1 cellular context compared by ENCODE assay signal in the genomic region with DNA sequence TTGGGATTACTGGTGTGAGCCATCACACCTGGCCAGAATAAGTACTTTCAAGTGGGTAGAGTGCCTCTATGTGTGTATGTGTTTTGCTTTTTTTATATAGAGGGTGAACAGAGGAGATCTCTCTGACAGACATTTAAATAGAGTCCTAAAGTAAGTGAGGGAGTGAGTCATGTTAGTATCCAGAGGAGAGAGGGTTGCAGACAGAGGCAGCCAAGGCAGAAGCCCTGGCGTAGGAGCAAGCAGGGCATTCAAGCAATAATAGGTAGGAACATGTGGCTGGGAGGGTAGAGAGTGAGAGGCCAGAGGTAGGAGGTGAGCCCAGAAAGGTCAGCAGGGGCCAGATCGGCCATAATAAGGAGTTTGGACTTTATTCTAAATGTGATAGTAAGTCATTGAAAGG.
TF ChIP-seq lines count a peak whose summit lies in the region.

No MANE protein-coding gene starts in this region.

TF ChIP-seq in SK-N-SH, 30 proteins besides CTCF, POLR2A, EP300 and RAD21 (continued from another document):
- TF ChIP-seq, protein P1, sequence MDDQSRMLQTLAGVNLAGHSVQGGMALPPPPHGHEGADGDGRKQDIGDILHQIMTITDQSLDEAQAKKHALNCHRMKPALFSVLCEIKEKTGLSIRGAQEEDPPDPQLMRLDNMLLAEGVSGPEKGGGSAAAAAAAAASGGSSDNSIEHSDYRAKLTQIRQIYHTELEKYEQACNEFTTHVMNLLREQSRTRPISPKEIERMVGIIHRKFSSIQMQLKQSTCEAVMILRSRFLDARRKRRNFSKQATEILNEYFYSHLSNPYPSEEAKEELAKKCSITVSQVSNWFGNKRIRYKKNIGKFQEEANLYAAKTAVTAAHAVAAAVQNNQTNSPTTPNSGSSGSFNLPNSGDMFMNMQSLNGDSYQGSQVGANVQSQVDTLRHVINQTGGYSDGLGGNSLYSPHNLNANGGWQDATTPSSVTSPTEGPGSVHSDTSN (IDR thresholded peaks at IDR 0.05) = peak; percentile 14; the same call in 1 of the 2 replicates
- TF ChIP-seq RFX5 (IDR thresholded peaks at IDR 0.05; ENCODE audit: low read length) = no peak
- TF ChIP-seq, protein P2, sequence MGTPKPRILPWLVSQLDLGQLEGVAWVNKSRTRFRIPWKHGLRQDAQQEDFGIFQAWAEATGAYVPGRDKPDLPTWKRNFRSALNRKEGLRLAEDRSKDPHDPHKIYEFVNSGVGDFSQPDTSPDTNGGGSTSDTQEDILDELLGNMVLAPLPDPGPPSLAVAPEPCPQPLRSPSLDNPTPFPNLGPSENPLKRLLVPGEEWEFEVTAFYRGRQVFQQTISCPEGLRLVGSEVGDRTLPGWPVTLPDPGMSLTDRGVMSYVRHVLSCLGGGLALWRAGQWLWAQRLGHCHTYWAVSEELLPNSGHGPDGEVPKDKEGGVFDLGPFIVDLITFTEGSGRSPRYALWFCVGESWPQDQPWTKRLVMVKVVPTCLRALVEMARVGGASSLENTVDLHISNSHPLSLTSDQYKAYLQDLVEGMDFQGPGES (IDR thresholded peaks at IDR 0.05; ENCODE audit: low read depth, low read length) = no peak
- TF ChIP-seq SIN3A (IDR thresholded peaks at IDR 0.05; ENCODE audit: borderline replicate concordance, low read depth, low read length) = no peak
- no peak for TF ChIP-seq ELF1 (IDR thresholded peaks at IDR 0.05)
- TF ChIP-seq TEAD4 (IDR thresholded peaks at IDR 0.05; ENCODE audit: borderline replicate concordance, insufficient read depth) = no peak
- TF ChIP-seq FOXM1 (IDR thresholded peaks at IDR 0.05; ENCODE audit: low read depth) = no peak
- TF ChIP-seq FOXJ3 (CRISPR knock-in tag; IDR thresholded peaks at IDR 0.05) = no peak
- TF ChIP-seq RCOR1 (IDR thresholded peaks at IDR 0.05; ENCODE audit: low read length) = no peak
- TF ChIP-seq YY1 (IDR thresholded peaks at IDR 0.05; ENCODE audit: low read depth) = no peak
- no peak for TF ChIP-seq POLR2AphosphoS5 (IDR thresholded peaks at IDR 0.05; ENCODE audit: low read depth, low read length)
- TF ChIP-seq GABPA (IDR thresholded peaks at IDR 0.05; ENCODE audit: low read depth) = no peak
- no peak for TF ChIP-seq NRF1 (IDR thresholded peaks at IDR 0.05; ENCODE audit: low read depth, low read length)
- no peak for TF ChIP-seq NFIC (IDR thresholded peaks at IDR 0.05; ENCODE audit: borderline replicate concordance)
